In the genomic region with DNA sequence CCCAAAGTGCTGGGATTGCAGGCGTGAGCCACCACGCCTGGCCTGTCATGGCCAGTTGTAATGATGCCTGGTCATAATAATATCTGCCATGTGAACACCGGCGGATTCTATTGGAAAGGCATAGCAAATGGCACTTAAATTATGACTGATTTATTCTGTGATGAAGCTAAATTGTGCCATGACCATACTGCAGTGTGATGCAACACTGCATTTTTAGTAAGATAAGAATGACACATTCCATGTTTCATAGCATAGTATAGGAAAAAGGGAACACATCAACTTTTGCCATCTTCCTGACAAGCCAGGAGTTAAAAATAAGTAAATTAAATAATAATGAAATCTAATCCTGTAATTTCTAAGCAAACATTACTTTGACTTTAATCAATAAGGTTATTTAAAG, we compare ENCODE assay signal across 33 cellular contexts.
"Had no signal": no experiment of that assay in that cellular context is flagged by ENCODE, and none has a peak within 500 bp of the region (broad histone marks: within the 10 kb centered on the region; RNA-seq: fewer than 3 reads in every experiment).

No MANE protein-coding gene starts in this region.

- H3K9me3 ChIP-seq: esophagus squamous epithelium, gastroesophageal sphincter, heart right ventricle had no signal

- H3K27ac Mint-ChIP-seq: activated CD4-positive, alpha-beta memory T cell treated with anti-CD3 and anti-CD28 coated beads for 36 hours; activated CD4-positive, alpha-beta T cell treated with anti-CD3 and anti-CD28 coated beads for 36 hours; activated CD4-positive, alpha-beta T cell treated with anti-CD3 and anti-CD28 coated beads, Interleukin-2, amount 10 ng/mL, durations not matched to agents 24 days and 14 days; activated CD8-positive, alpha-beta memory T cell treated with anti-CD3 and anti-CD28 coated beads, Interleukin-2, amount 10 ng/mL, durations not matched to agents 7 days and 5 days; activated CD8-positive, alpha-beta T cell treated with anti-CD3 and anti-CD28 coated beads, Interleukin-2, amount 10 ng/mL, durations not matched to agents 7 days and 5 days; activated naive CD4-positive, alpha-beta T cell treated with anti-CD3 and anti-CD28 coated beads, Interleukin-2, amount 10 ng/mL, durations not matched to agents 7 days and 5 days; activated naive CD4-positive, alpha-beta T cell treated with anti-CD3 and anti-CD28 coated beads, Interleukin-2, amount 50 U/mL, for 72 hours; activated naive CD8-positive, alpha-beta T cell treated with anti-CD3 and anti-CD28 coated beads, Interleukin-2, amount 10 ng/mL, durations not matched to agents 7 days and 5 days; effector memory CD8-positive, alpha-beta T cell; T-helper 17 cell; T-helper 2 cell treated with Interferon-gamma antibody and Interleukin-4, amounts not matched to agents 5 μg/mL and 100 μg/mL, for 36 hours had no signal

- H3K36me3 ChIP-seq: brain microvascular endothelial cell, esophagus squamous epithelium, gastroesophageal sphincter, heart right ventricle had no signal

- FAIRE-seq: astrocyte, colon had no signal

- ATAC-seq: activated CD4-positive, alpha-beta T cell treated with anti-CD3 and anti-CD28 coated beads for 36 hours; activated CD8-positive, alpha-beta memory T cell treated with anti-CD3 and anti-CD28 coated beads, Interleukin-2, amount 10 ng/mL, durations not matched to agents 7 days and 5 days; activated CD8-positive, alpha-beta T cell treated with anti-CD3 and anti-CD28 coated beads, Interleukin-2, amount 10 ng/mL, durations not matched to agents 7 days and 5 days; activated naive CD4-positive, alpha-beta T cell treated with anti-CD3 and anti-CD28 coated beads, Interleukin-2, amount 50 U/mL, for 72 hours; effector memory CD8-positive, alpha-beta T cell; gastroesophageal sphincter; heart right ventricle; T-helper 17 cell had no signal

- H3K9me3 Mint-ChIP-seq: activated CD4-positive, alpha-beta memory T cell treated with anti-CD3 and anti-CD28 coated beads for 36 hours; activated CD4-positive, alpha-beta T cell treated with anti-CD3 and anti-CD28 coated beads, Interleukin-2, amount 10 ng/mL, durations not matched to agents 24 days and 14 days; activated naive CD4-positive, alpha-beta T cell treated with anti-CD3 and anti-CD28 coated beads, Interleukin-2, amount 10 ng/mL, durations not matched to agents 7 days and 5 days; activated naive CD4-positive, alpha-beta T cell treated with anti-CD3 and anti-CD28 coated beads, Interleukin-2, amount 50 U/mL, for 72 hours; activated naive CD8-positive, alpha-beta T cell treated with anti-CD3 and anti-CD28 coated beads, Interleukin-2, amount 10 ng/mL, durations not matched to agents 7 days and 5 days; effector memory CD8-positive, alpha-beta T cell; T-helper 2 cell treated with Interferon-gamma antibody and Interleukin-4, amounts not matched to agents 5 μg/mL and 100 μg/mL, for 36 hours had no signal

- H3K4me3 ChIP-seq: esophagus squamous epithelium, gastroesophageal sphincter, heart right ventricle had no signal

- H3K4me3 Mint-ChIP-seq: activated CD4-positive, alpha-beta memory T cell treated with anti-CD3 and anti-CD28 coated beads for 36 hours; activated CD4-positive, alpha-beta T cell treated with anti-CD3 and anti-CD28 coated beads for 36 hours; activated CD4-positive, alpha-beta T cell treated with anti-CD3 and anti-CD28 coated beads, Interleukin-2, amount 10 ng/mL, durations not matched to agents 24 days and 14 days; activated CD8-positive, alpha-beta memory T cell treated with anti-CD3 and anti-CD28 coated beads, Interleukin-2, amount 10 ng/mL, durations not matched to agents 7 days and 5 days; activated CD8-positive, alpha-beta T cell treated with anti-CD3 and anti-CD28 coated beads, Interleukin-2, amount 10 ng/mL, durations not matched to agents 7 days and 5 days; activated naive CD4-positive, alpha-beta T cell treated with anti-CD3 and anti-CD28 coated beads, Interleukin-2, amount 10 ng/mL, durations not matched to agents 7 days and 5 days; activated naive CD8-positive, alpha-beta T cell treated with anti-CD3 and anti-CD28 coated beads, Interleukin-2, amount 10 ng/mL, durations not matched to agents 7 days and 5 days; effector memory CD8-positive, alpha-beta T cell; T-helper 17 cell; T-helper 2 cell treated with Interferon-gamma antibody and Interleukin-4, amounts not matched to agents 5 μg/mL and 100 μg/mL, for 36 hours had no signal

- H3K36me3 Mint-ChIP-seq: activated CD4-positive, alpha-beta memory T cell treated with anti-CD3 and anti-CD28 coated beads for 36 hours; activated CD8-positive, alpha-beta memory T cell treated with anti-CD3 and anti-CD28 coated beads, Interleukin-2, amount 10 ng/mL, durations not matched to agents 7 days and 5 days; activated naive CD4-positive, alpha-beta T cell treated with anti-CD3 and anti-CD28 coated beads, Interleukin-2, amount 10 ng/mL, durations not matched to agents 7 days and 5 days; activated naive CD4-positive, alpha-beta T cell treated with anti-CD3 and anti-CD28 coated beads, Interleukin-2, amount 50 U/mL, for 72 hours; activated naive CD8-positive, alpha-beta T cell treated with anti-CD3 and anti-CD28 coated beads, Interleukin-2, amount 10 ng/mL, durations not matched to agents 7 days and 5 days had no signal

- H3K27ac ChIP-seq: brain microvascular endothelial cell, epithelial cell of prostate, esophagus squamous epithelium, gastroesophageal sphincter, heart right ventricle had no signal

- DNase-seq: activated CD4-positive, alpha-beta memory T cell treated with anti-CD3 and anti-CD28 coated beads for 36 hours; activated CD4-positive, alpha-beta T cell treated with anti-CD3 and anti-CD28 coated beads for 36 hours; activated CD4-positive, alpha-beta T cell treated with anti-CD3 and anti-CD28 coated beads, Interleukin-2, amount 10 ng/mL, durations not matched to agents 24 days and 14 days; activated CD4-positive, CD25-positive, alpha-beta regulatory T cell; activated CD4-positive, CD25-positive, alpha-beta regulatory T cell treated with anti-CD3 and anti-CD28 coated beads, Interleukin-2, amount 50 U/mL, for 72 hours; activated CD8-positive, alpha-beta memory T cell treated with anti-CD3 and anti-CD28 coated beads, Interleukin-2, amount 10 ng/mL, durations not matched to agents 7 days and 5 days; activated CD8-positive, alpha-beta memory T cell treated with anti-CD3 and anti-CD28 coated beads, Interleukin-2, amount 50 U/mL, for 4 hours; activated CD8-positive, alpha-beta T cell treated with anti-CD3 and anti-CD28 coated beads, Interleukin-2, amount 10 ng/mL, durations not matched to agents 7 days and 5 days; activated gamma-delta T cell; activated naive CD4-positive, alpha-beta T cell; activated naive CD4-positive, alpha-beta T cell treated with anti-CD3 and anti-CD28 coated beads, Interleukin-2, amount 10 ng/mL, durations not matched to agents 7 days and 5 days; activated naive CD8-positive, alpha-beta T cell treated with anti-CD3 and anti-CD28 coated beads, Interleukin-2, amount 10 ng/mL, durations not matched to agents 7 days and 5 days; activated T-cell treated with anti-CD3 and anti-CD28 coated beads, Interleukin-2, amount 50 U/mL, for 1 hour; activated T-cell treated with anti-CD3 and anti-CD28 coated beads, Interleukin-2, amount 50 U/mL, for 48 hours; amniotic stem cell; anterior cingulate cortex; brain microvascular endothelial cell; caudate nucleus; cortex of kidney; dermis blood vessel endothelial cell; effector CD4-positive, alpha-beta T cell; effector memory CD8-positive, alpha-beta T cell; esophagus squamous epithelium; foreskin melanocyte; heart right ventricle; T-helper 1 cell; T-helper 17 cell had no signal
